ENCODE assay signal across 22 cellular contexts in the genomic region with DNA sequence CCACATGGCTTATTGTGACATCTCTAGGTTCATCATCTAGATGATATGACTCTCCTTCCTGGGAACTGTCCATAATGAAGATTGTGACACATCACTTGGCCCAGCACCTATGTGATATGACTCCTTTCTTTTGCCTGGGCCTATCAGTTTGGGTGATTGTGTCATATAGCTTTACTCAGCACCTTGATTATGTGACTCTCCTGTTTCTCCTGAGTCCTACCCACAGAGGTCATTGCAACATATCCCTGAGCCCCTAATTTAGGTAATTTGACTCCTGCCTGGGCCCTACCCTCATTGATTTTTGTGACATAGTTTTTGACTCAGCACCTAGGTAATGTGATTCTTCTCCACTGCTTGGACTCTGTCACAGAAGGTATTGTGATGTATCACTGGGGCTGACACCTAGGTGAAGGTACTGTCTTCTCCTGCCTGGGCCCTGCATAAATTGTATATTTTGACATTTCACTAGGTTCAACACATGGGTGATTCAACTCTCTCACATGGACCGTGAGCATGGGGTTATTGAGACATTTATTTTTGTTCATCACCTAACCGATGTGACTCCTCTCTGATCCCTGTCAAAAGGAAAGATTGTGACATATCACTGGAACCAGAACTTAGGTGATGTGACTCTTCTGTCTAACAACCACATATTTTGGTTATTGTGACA. TPM values are rescaled to one million over a fixed set of nuclear protein-coding genes. Genes with fewer than 3 reads are reported as not detected.
A peak's percentile ranks its signal among the peaks of the same experiment; 100 is the strongest.
DNase-seq lines count a peak whose midpoint lies in the region; ATAC-seq and TF ChIP-seq lines count a peak whose summit lies in the region.
"Had no signal": no experiment of that assay in that cellular context is flagged by ENCODE, and none has a peak within 500 bp of the region (broad histone marks: within the 10 kb centered on the region; RNA-seq: fewer than 3 reads in every experiment).

No MANE protein-coding gene starts in this region.

- H3K27me3 Mint-ChIP-seq in Calu3 (ENCODE audit: unreplicated experiment): no peaks in the 10 kb centered on the region
- no peaks in the 10 kb centered on the region for H3K27me3 Mint-ChIP-seq in activated naive CD8-positive, alpha-beta T cell
- H3K27me3 Mint-ChIP-seq: CD4-positive, alpha-beta T cell; dendritic cell treated with granulocyte-macrophage colony-stimulating factor and Interleukin-4, amounts not matched to agents 40 ng/mL and 50 ng/mL, for 4 days; T-cell had no signal

- no peaks in the 10 kb centered on the region for H4K20me1 ChIP-seq in SK-N-SH (ENCODE audit: insufficient read depth)

- H3K4me3 ChIP-seq in AG10803 (ENCODE audit: low read length): no peak overlapping the region
- no peak overlapping the region for H3K4me3 ChIP-seq in SK-N-SH (ENCODE audit: low read depth in 2 of 2, low read length in 1 of 2)
- H3K4me3 ChIP-seq: GM12878, mucosa of descending colon, neural progenitor cell had no signal

- intact Hi-C loops in Calu3 (cut with micrococcal nuclease; ENCODE audit: unreplicated experiment): no loop called here

- H3K36me3 Mint-ChIP-seq in Calu3 (ENCODE audit: insufficient read depth, unreplicated experiment): peaks cover 28% of the 10 kb centered on the region
- H3K36me3 Mint-ChIP-seq in activated naive CD8-positive, alpha-beta T cell: peaks cover 10% of the 10 kb centered on the region

- no TSS peak for BruUV-seq in Calu3 (replicated peaks; lab: Mats Ljungman, UMichigan)

- H3K27ac ChIP-seq in foreskin keratinocyte (no peak overlapping the region), SK-N-SH (ENCODE audit: low read depth in 2 of 2, low read length in 1 of 2) (no peak overlapping the region)
- H3K27ac ChIP-seq: neural progenitor cell had no signal

- TF ChIP-seq CTCF in AG10803 (conservative IDR thresholded peaks at IDR 0.05; ENCODE audit: low read length) (no peak), Calu3 (IDR thresholded peaks at IDR 0.05; ENCODE audit: unreplicated experiment) (no peak), foreskin keratinocyte (conservative IDR thresholded peaks at IDR 0.05) (no peak), SK-N-SH (IDR thresholded peaks at IDR 0.05) (no peak)

- ATAC-seq in foreskin keratinocyte: peak; percentile 73
- ATAC-seq: GM12878, mucosa of descending colon, T-cell had no signal

- TF ChIP-seq EP300 in SK-N-SH (IDR thresholded peaks at IDR 0.05; ENCODE audit: borderline replicate concordance in 1 of 2, low read depth in 1 of 2, low read length in 1 of 2): no peak

- POLR2A ChIA-PET in SK-N-SH (lab: Yijun Ruan, JAX): no interaction called here

- H3K9ac ChIP-seq in SK-N-SH: no peak overlapping the region
- H3K9ac ChIP-seq: neural progenitor cell had no signal

- no peak overlapping the region for H3K4me2 ChIP-seq in SK-N-SH
- H3K4me2 ChIP-seq: neural progenitor cell had no signal

- H3K27ac Mint-ChIP-seq in Calu3 (ENCODE audit: unreplicated experiment): peak overlapping the region; percentile 39
- H3K27ac Mint-ChIP-seq in activated naive CD8-positive, alpha-beta T cell: peak overlapping the region; percentile 25
- H3K27ac Mint-ChIP-seq: CD4-positive, alpha-beta T cell; dendritic cell treated with granulocyte-macrophage colony-stimulating factor and Interleukin-4, amounts not matched to agents 40 ng/mL and 50 ng/mL, for 4 days; H9; neural progenitor cell; T-cell had no signal

- H3K27me3 ChIP-seq in foreskin keratinocyte (no peaks in the 10 kb centered on the region), SK-N-SH (ENCODE audit: insufficient read depth) (no peaks in the 10 kb centered on the region)
- H3K27me3 ChIP-seq: neural progenitor cell had no signal

- 98% methylated on average over 2 of the region's 2 CpGs for WGBS in SK-N-SH (ENCODE audit: low lambda C conversion rate)

- H3K4me3 Mint-ChIP-seq in Calu3 (ENCODE audit: low read depth, unreplicated experiment): no peak overlapping the region
- H3K4me3 Mint-ChIP-seq in activated naive CD8-positive, alpha-beta T cell: no peak overlapping the region
- H3K4me3 Mint-ChIP-seq: CD4-positive, alpha-beta T cell; dendritic cell treated with granulocyte-macrophage colony-stimulating factor and Interleukin-4, amounts not matched to agents 40 ng/mL and 50 ng/mL, for 4 days; H9; neural progenitor cell; T-cell had no signal

- H3K4me1 Mint-ChIP-seq in Calu3 (ENCODE audit: low read depth, unreplicated experiment): peaks cover 9% of the 10 kb centered on the region
- no peaks in the 10 kb centered on the region for H3K4me1 Mint-ChIP-seq in activated naive CD8-positive, alpha-beta T cell (ENCODE audit: low read depth)
- H3K4me1 Mint-ChIP-seq: H9, neural progenitor cell, T-cell had no signal

- H3K9me2 ChIP-seq in SK-N-SH: no peaks in the 10 kb centered on the region

- no peaks in the 10 kb centered on the region for H3K9me3 ChIP-seq in SK-N-SH
- H3K9me3 ChIP-seq: mucosa of descending colon had no signal

- peak; percentile 9 for DNase-seq in AG10803 (ENCODE audit: low read depth)
- DNase-seq in Calu3: no peak
- DNase-seq in foreskin keratinocyte: peak; percentile 71 to 78
- no peak for DNase-seq in SK-N-SH
- no peak for DNase-seq in islet precursor cell
- DNase-seq in NCI-H1436 treated with DMSO at 0.1 percent for 48 hours (lab: John Stamatoyannopoulos, UW): no peak
- DNase-seq: activated effector memory CD4-positive, alpha-beta T cell treated with anti-CD3 and anti-CD28 coated beads, Interleukin-2, amount 50 U/mL, for 16 hours; amygdala; caudate nucleus; CD4-positive, alpha-beta T cell; H9; hippocampal formation; mucosa of descending colon; NCI-H1930; NCI-H446; OCI-M1; SIG-M5; T-cell had no signal

- no peak for TF ChIP-seq RAD21 in SK-N-SH (IDR thresholded peaks at IDR 0.05; ENCODE audit: low read length)

- no peaks in the 10 kb centered on the region for H3K9me3 Mint-ChIP-seq in Calu3 (ENCODE audit: low read depth, unreplicated experiment)
- H3K9me3 Mint-ChIP-seq in activated naive CD8-positive, alpha-beta T cell (ENCODE audit: low read depth): no peaks in the 10 kb centered on the region
- H3K9me3 Mint-ChIP-seq: CD4-positive, alpha-beta T cell; dendritic cell treated with granulocyte-macrophage colony-stimulating factor and Interleukin-4, amounts not matched to agents 40 ng/mL and 50 ng/mL, for 4 days; H9; neural progenitor cell; T-cell had no signal

- H2AFZ ChIP-seq in SK-N-SH (ENCODE audit: low read depth): no peak overlapping the region
- H2AFZ ChIP-seq: neural progenitor cell had no signal

- peaks cover 3% of the 10 kb centered on the region; the same call in 1 of the 2 replicates for H3K79me2 ChIP-seq in SK-N-SH (ENCODE audit: insufficient read depth)

- H3F3A ChIP-seq in SK-N-SH (replicated peaks; ENCODE audit: insufficient read depth): no peaks in the 10 kb centered on the region

- CTCF ChIA-PET in Calu3 (lab: Charles Lee) (no interaction called here), SK-N-SH (lab: Yijun Ruan, JAX) (no interaction called here)

- H3K4me1 ChIP-seq in foreskin keratinocyte (no peaks in the 10 kb centered on the region), SK-N-SH (ENCODE audit: control insufficient read depth in 1 of 2, insufficient read depth in 2 of 2, low read depth in 1 of 2, low read length in 1 of 2) (no peaks in the 10 kb centered on the region)
- H3K4me1 ChIP-seq: neural progenitor cell had no signal

- peaks cover 24 to 37% of the 10 kb centered on the region in 2 experiments for H3K36me3 ChIP-seq in SK-N-SH (replicated peaks in 1 of 2; ENCODE audit: control insufficient read depth in 1 of 2, insufficient read depth in 2 of 2, low read length in 1 of 2)
- H3K36me3 ChIP-seq: neural progenitor cell had no signal

TF ChIP-seq in SK-N-SH, 30 proteins besides CTCF, POLR2A, EP300 and RAD21:
- no peak for TF ChIP-seq GABPA (IDR thresholded peaks at IDR 0.05; ENCODE audit: low read depth)
- no peak for TF ChIP-seq NFIC (IDR thresholded peaks at IDR 0.05; ENCODE audit: borderline replicate concordance)
- no peak for TF ChIP-seq FOXM1 (IDR thresholded peaks at IDR 0.05; ENCODE audit: low read depth)
- no peak for TF ChIP-seq GATA2 (CRISPR knock-in tag; IDR thresholded peaks at IDR 0.05)
- no peak for TF ChIP-seq RCOR1 (IDR thresholded peaks at IDR 0.05; ENCODE audit: low read length)
- no peak for TF ChIP-seq MEF2A (IDR thresholded peaks at IDR 0.05; ENCODE audit: borderline replicate concordance, low read depth)
- no peak for TF ChIP-seq FOXJ3 (CRISPR knock-in tag; IDR thresholded peaks at IDR 0.05)
- TF ChIP-seq ELF1 (IDR thresholded peaks at IDR 0.05): no peak
- TF ChIP-seq SIN3A (IDR thresholded peaks at IDR 0.05; ENCODE audit: borderline replicate concordance, low read depth, low read length): no peak
- TF ChIP-seq, protein P1, sequence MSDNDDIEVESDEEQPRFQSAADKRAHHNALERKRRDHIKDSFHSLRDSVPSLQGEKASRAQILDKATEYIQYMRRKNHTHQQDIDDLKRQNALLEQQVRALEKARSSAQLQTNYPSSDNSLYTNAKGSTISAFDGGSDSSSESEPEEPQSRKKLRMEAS (IDR thresholded peaks at IDR 0.05; ENCODE audit: low read depth): no peak
- TF ChIP-seq JUND (IDR thresholded peaks at IDR 0.05): no peak
- TF ChIP-seq EZH2phosphoT487 (IDR thresholded peaks at IDR 0.05; ENCODE audit: borderline replicate concordance, low read depth): no peak
- TF ChIP-seq MXI1 (IDR thresholded peaks at IDR 0.05; ENCODE audit: low read depth, low read length): no peak
- TF ChIP-seq TCF12 (IDR thresholded peaks at IDR 0.05): no peak
- no peak for TF ChIP-seq CHD2 (IDR thresholded peaks at IDR 0.05; ENCODE audit: low read length, partially characterized antibody)
- no peak for TF ChIP-seq POLR2AphosphoS5 (IDR thresholded peaks at IDR 0.05; ENCODE audit: low read depth, low read length)
- TF ChIP-seq, protein P2, sequence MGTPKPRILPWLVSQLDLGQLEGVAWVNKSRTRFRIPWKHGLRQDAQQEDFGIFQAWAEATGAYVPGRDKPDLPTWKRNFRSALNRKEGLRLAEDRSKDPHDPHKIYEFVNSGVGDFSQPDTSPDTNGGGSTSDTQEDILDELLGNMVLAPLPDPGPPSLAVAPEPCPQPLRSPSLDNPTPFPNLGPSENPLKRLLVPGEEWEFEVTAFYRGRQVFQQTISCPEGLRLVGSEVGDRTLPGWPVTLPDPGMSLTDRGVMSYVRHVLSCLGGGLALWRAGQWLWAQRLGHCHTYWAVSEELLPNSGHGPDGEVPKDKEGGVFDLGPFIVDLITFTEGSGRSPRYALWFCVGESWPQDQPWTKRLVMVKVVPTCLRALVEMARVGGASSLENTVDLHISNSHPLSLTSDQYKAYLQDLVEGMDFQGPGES (IDR thresholded peaks at IDR 0.05; ENCODE audit: low read depth, low read length): no peak
TF ChIP-seq in SK-N-SH: peak in this region for 0.

RNA-seq across cellular contexts. Expression of a gene that starts 26.2 kb away (rescaled TPM):
- total RNA-seq in Calu3 (2022) (14.5 and 17.3 TPM in 2 replicates), foreskin keratinocyte (6.0 and 6.9 TPM in 2 replicates)
- polyA plus RNA-seq in foreskin keratinocyte (1.3 and 1.6 TPM in 2 replicates), SK-N-SH (2012; rRNA removed) (3.1 and 4.2 TPM in 2 replicates)
- 3.9 and 5.2 TPM in 2 replicates for polyA plus RNA-seq in SK-N-SH (2012; cell fraction: cytosol; rRNA removed)
- polyA plus RNA-seq in SK-N-SH (2012; cell fraction: nucleus; rRNA removed): 3.4 and 6.1 TPM in 2 replicates

Comparison
In these comparisons a context has a peak if more than half of its experiments do, and no peak if none do; other contexts are left out.
1. DNase-seq: peak in AG10803 (single experiment) and foreskin keratinocyte (2 of 2); none in Calu3 (single experiment), SK-N-SH (single experiment), islet precursor cell (single experiment) and NCI-H1436 treated with DMSO at 0.1 percent for 48 hours (single experiment).